8 cellular contexts compared by ENCODE assay signal in genomic region chr17:17641621-17642409, GRCh38. TPM values are rescaled to one million over a fixed set of nuclear protein-coding genes. Genes with fewer than 3 reads are reported as not detected.
DNase-seq lines count a peak whose midpoint lies in the region; ATAC-seq and TF ChIP-seq lines count a peak whose summit lies in the region.

No MANE protein-coding gene starts in this region.

- H3K4me3 ChIP-seq in GM06990 (replicated peaks; ENCODE audit: low read depth, low read length) (no peak overlapping the region), trophoblast cell (ENCODE audit: low read depth, low read length) (no peak overlapping the region)

- H2AFZ ChIP-seq in trophoblast cell (ENCODE audit: insufficient read depth, low read length, poor library complexity), result no peak overlapping the region

- peaks cover 2% of the 10 kb centered on the region for H3K4me1 Mint-ChIP-seq in activated naive CD4-positive, alpha-beta T cell treated with anti-CD3 and anti-CD28 coated beads, Interleukin-2, amount 10 ng/mL, durations not matched to agents 7 days and 5 days
- H3K4me1 Mint-ChIP-seq in type B pancreatic cell (ENCODE audit: unreplicated experiment), result peaks cover 5% of the 10 kb centered on the region

- H2BK12ac ChIP-seq in trophoblast cell (ENCODE audit: low read length), result no peak overlapping the region

- H3K4me2 ChIP-seq in trophoblast cell (ENCODE audit: low read length), result no peak overlapping the region

- no peaks in the 10 kb centered on the region for H3K27me3 ChIP-seq in GM06990 (replicated peaks; ENCODE audit: control insufficient read depth, insufficient read depth, low read length)
- no peaks in the 10 kb centered on the region for H3K27me3 ChIP-seq in trophoblast cell (ENCODE audit: insufficient read depth, low read length)

- H4K91ac ChIP-seq in trophoblast cell (ENCODE audit: low read depth, low read length), result no peak overlapping the region

- peaks cover 42% of the 10 kb centered on the region for H3K27me3 Mint-ChIP-seq in activated naive CD4-positive, alpha-beta T cell treated with anti-CD3 and anti-CD28 coated beads, Interleukin-2, amount 10 ng/mL, durations not matched to agents 7 days and 5 days
- H3K27me3 Mint-ChIP-seq in type B pancreatic cell, result peaks cover 4% of the 10 kb centered on the region

- no peak overlapping the region for H2AK5ac ChIP-seq in trophoblast cell (ENCODE audit: low read length)

- H3K27ac Mint-ChIP-seq in activated naive CD4-positive, alpha-beta T cell treated with anti-CD3 and anti-CD28 coated beads, Interleukin-2, amount 10 ng/mL, durations not matched to agents 7 days and 5 days, result no peak overlapping the region
- no peak overlapping the region for H3K27ac Mint-ChIP-seq in type B pancreatic cell

- WGBS in trophoblast cell (ENCODE audit: extremely low coverage, insufficient coverage, insufficient read length), result no CpG with 5 or more reads among the region's 14 CpGs

- H3K79me1 ChIP-seq in trophoblast cell (ENCODE audit: low read length), result no peaks in the 10 kb centered on the region

- DNase-seq in GM06990 (ENCODE audit: extremely low read depth, insufficient read length) (no peak), NCI-H1092 treated with DMSO at 0.1 percent for 48 hours (lab: John Stamatoyannopoulos, UW) (peak; percentile 67), SKM-1 (lab: John Stamatoyannopoulos, UW; ENCODE audit: unreplicated experiment) (peak; percentile 85), head of caudate nucleus (peak; percentile 47 to 95 (median 86)), trophoblast cell (peak; percentile 61 to 90), type B pancreatic cell (ENCODE audit: extremely low spot score, unreplicated experiment) (peak; percentile 80)
- DNase-seq in activated naive CD4-positive, alpha-beta T cell treated with anti-CD3 and anti-CD28 coated beads, Interleukin-2, amount 10 ng/mL, durations not matched to agents 7 days and 5 days, result peak; percentile 86

- H3K36me3 ChIP-seq in GM06990 (ENCODE audit: control insufficient read depth, insufficient read depth, low read length), result no peaks in the 10 kb centered on the region
- H3K36me3 ChIP-seq in trophoblast cell (ENCODE audit: control insufficient read depth in 1 of 2, insufficient read depth in 2 of 2, low read length in 2 of 2), result no peaks in the 10 kb centered on the region

- CTCF ChIA-PET in activated naive CD4-positive, alpha-beta T cell treated with anti-CD3 and anti-CD28 coated beads, Interleukin-2, amount 10 ng/mL, durations not matched to agents 7 days and 5 days (lab: Charles Lee), result interaction anchor here (0.6 to 5.7 kb wide), 27 partner anchors 9 to 289 kb away, joined by 3 to 67 read pairs (median 4); partner anchors contain the start of genes PEMT and RASD1

- no peak overlapping the region for H3K4ac ChIP-seq in trophoblast cell (ENCODE audit: low read depth, low read length)

- peaks cover 2% of the 10 kb centered on the region for H3K9me3 ChIP-seq in trophoblast cell (ENCODE audit: insufficient read depth, low read depth, low read length)

- ATAC-seq in GM21381 (IDR thresholded peaks at IDR 0.05; ENCODE audit: unreplicated experiment), result no peak

- H3K27ac ChIP-seq in trophoblast cell (ENCODE audit: low read depth, low read length), result no peak overlapping the region

- no peak overlapping the region for H3K9ac ChIP-seq in trophoblast cell (ENCODE audit: low read length)

- no peak overlapping the region for H2BK5ac ChIP-seq in trophoblast cell (ENCODE audit: low read depth, low read length, poor library complexity)

- H3K4me3 Mint-ChIP-seq in activated naive CD4-positive, alpha-beta T cell treated with anti-CD3 and anti-CD28 coated beads, Interleukin-2, amount 10 ng/mL, durations not matched to agents 7 days and 5 days, result no peak overlapping the region
- no peak overlapping the region for H3K4me3 Mint-ChIP-seq in type B pancreatic cell

- no peaks in the 10 kb centered on the region for H3K4me1 ChIP-seq in trophoblast cell (ENCODE audit: control insufficient read depth in 1 of 2, insufficient read depth in 2 of 2, low read length in 2 of 2)

- intact Hi-C loops in head of caudate nucleus (cut with DNase I), result loop anchor here (2.0 kb wide), 1 partner anchor 287 kb away; no protein-coding TSS in a partner anchor

- H2BK120ac ChIP-seq in trophoblast cell (ENCODE audit: insufficient read depth, low read length, poor library complexity), result no peak overlapping the region

- TF ChIP-seq CTCF in GM06990 (IDR thresholded peaks at IDR 0.05; ENCODE audit: insufficient read depth, low read length, poor library complexity, severe bottlenecking) (peak; percentile 86), type B pancreatic cell (conservative IDR thresholded peaks at IDR 0.05) (peak; percentile 96)

- no peaks in the 10 kb centered on the region for H3K79me2 ChIP-seq in trophoblast cell (ENCODE audit: control insufficient read depth, insufficient read depth, low read length, poor library complexity)

- H4K8ac ChIP-seq in trophoblast cell (ENCODE audit: low read depth, low read length), result no peak overlapping the region

- H3K36me3 Mint-ChIP-seq in activated naive CD4-positive, alpha-beta T cell treated with anti-CD3 and anti-CD28 coated beads, Interleukin-2, amount 10 ng/mL, durations not matched to agents 7 days and 5 days, result no peaks in the 10 kb centered on the region
- no peaks in the 10 kb centered on the region for H3K36me3 Mint-ChIP-seq in type B pancreatic cell

- H3K23ac ChIP-seq in trophoblast cell (ENCODE audit: low read length), result no peak overlapping the region

- no peak overlapping the region for H4K12ac ChIP-seq in trophoblast cell (ENCODE audit: low read depth, low read length)

- no peak overlapping the region for H3K18ac ChIP-seq in trophoblast cell (ENCODE audit: low read length)

- H3K9me3 Mint-ChIP-seq in activated naive CD4-positive, alpha-beta T cell treated with anti-CD3 and anti-CD28 coated beads, Interleukin-2, amount 10 ng/mL, durations not matched to agents 7 days and 5 days, result peaks cover 4% of the 10 kb centered on the region
- H3K9me3 Mint-ChIP-seq in type B pancreatic cell, result no peaks in the 10 kb centered on the region

- H3K14ac ChIP-seq in trophoblast cell (ENCODE audit: low read length), result no peak overlapping the region

RNA-seq across cellular contexts. Expression of gene RAI1, which starts 39.4 kb away (rescaled TPM):
- polyA plus RNA-seq in trophoblast cell (2013), result 16.7 and 17.4 TPM in 2 replicates
- total RNA-seq in type B pancreatic cell (ENCODE audit: low replicate concordance), result 61.1 and 61.3 TPM in 2 replicates

RNA-seq across cellular contexts. Expression of gene PEMT, which starts 50.3 kb away (rescaled TPM):
- polyA plus RNA-seq in trophoblast cell (2013), result 18.3 and 21.5 TPM in 2 replicates
- total RNA-seq in type B pancreatic cell (ENCODE audit: low replicate concordance), result 32.1 and 34.9 TPM in 2 replicates
